8 cellular contexts compared by ENCODE assay signal in the genomic region with DNA sequence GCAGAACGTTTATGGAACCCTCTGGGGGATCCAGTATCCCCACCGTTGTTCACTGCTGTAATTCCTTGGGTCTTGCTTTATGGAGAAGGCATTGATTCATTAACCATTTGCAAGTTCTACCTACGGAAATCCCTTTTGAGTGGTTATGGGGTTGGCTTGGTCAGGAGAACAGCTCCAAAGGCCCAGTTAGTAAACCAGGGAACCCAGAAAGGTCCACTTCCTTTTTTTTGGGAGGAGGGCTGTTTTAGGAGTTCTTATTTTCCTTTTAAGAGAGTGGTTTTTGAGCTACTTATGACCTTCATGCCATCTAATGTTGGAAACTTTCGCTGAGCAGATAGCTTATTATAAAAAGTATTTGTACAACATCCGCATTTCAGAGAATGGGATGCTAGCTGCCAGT. TPM values are rescaled to one million over a fixed set of nuclear protein-coding genes. Genes with fewer than 3 reads are reported as not detected.
A peak's percentile ranks its signal among the peaks of the same experiment; 100 is the strongest.
DNase-seq lines count a peak whose midpoint lies in the region; ATAC-seq, FAIRE-seq and TF ChIP-seq lines count a peak whose summit lies in the region.

No MANE protein-coding gene starts in this region.

- 66% methylated on average over 5 of the region's 5 CpGs for WGBS in A549 (ENCODE audit: missing lambda C conversion rate)
- WGBS in HUES64 = 74% methylated on average over 5 of the region's 5 CpGs

- no peak overlapping the region for H3K27ac Mint-ChIP-seq in MCF 10A (ENCODE audit: low read depth, unreplicated experiment)

- no peaks in the 10 kb centered on the region for H3K27me3 ChIP-seq in HUES64 (ENCODE audit: insufficient read depth, low read length)
- H3K27me3 ChIP-seq in muscle layer of colon (ENCODE audit: control insufficient read depth in 1 of 2, insufficient read depth in 2 of 2, low read length in 2 of 2) = no peaks in the 10 kb centered on the region

- H3K4me3 Mint-ChIP-seq in MCF 10A (ENCODE audit: unreplicated experiment) = peak overlapping the region; percentile 83

- no peak for TF ChIP-seq POLR2A in A549 (IDR thresholded peaks at IDR 0.05; ENCODE audit: low read length)

- H3K9ac ChIP-seq in HUES64 (ENCODE audit: low read depth, low read length) (peak overlapping the region; percentile 72), muscle layer of colon (ENCODE audit: low read length) (peak overlapping the region; percentile 76)

- H3K9me3 Mint-ChIP-seq in MCF 10A (ENCODE audit: unreplicated experiment) = no peaks in the 10 kb centered on the region

- H3K4me2 ChIP-seq in A549 = peak overlapping the region; percentile 93

- BruUV-seq in MCF 10A (replicated peaks; lab: Mats Ljungman, UMichigan) = no TSS peak

- DNase-seq in A549 (ENCODE audit: low read depth in 1 of 2, low spot score in 1 of 2) (no peak), MCF 10A (ENCODE audit: unreplicated experiment) (no peak), NCI-H526 (lab: John Stamatoyannopoulos, UW) (no peak), G401 (ENCODE audit: low spot score) (no peak)

- no peaks in the 10 kb centered on the region for H3K27me3 Mint-ChIP-seq in MCF 10A (ENCODE audit: insufficient read depth, unreplicated experiment)

- H3K9me3 ChIP-seq in A549 = no peaks in the 10 kb centered on the region
- H3K9me3 ChIP-seq in HUES64 (ENCODE audit: insufficient read depth, low read depth, low read length) = no peaks in the 10 kb centered on the region
- H3K9me3 ChIP-seq in muscle layer of colon (ENCODE audit: low read length) = no peaks in the 10 kb centered on the region

- H3K4me3 ChIP-seq in A549 = peak overlapping the region; percentile 81
- H3K4me3 ChIP-seq in HUES64 (ENCODE audit: low read length) = peak overlapping the region; percentile 88
- peak overlapping the region in 1 of 2 donors; percentile 84 for H3K4me3 ChIP-seq in muscle layer of colon (ENCODE audit: low read depth in 1 of 2, low read length in 2 of 2)

- CTCF ChIA-PET in A549 (lab: Yijun Ruan, JAX) (interaction anchor here (0.6 to 1.7 kb wide), 4 partner anchors 10 to 104 kb away, joined by 3 to 5 read pairs (median 4); no protein-coding TSS in a partner anchor), MCF 10A (lab: Yijun Ruan, JAX) (interaction anchor here (0.5 to 1.4 kb wide), 10 partner anchors 23 to 404 kb away, joined by 3 to 5 read pairs (median 4); no protein-coding TSS in a partner anchor)

- no peak for TF ChIP-seq CTCF in A549 (IDR thresholded peaks at IDR 0.05)
- no peak for TF ChIP-seq CTCF in MCF 10A (IDR thresholded peaks at IDR 0.05; ENCODE audit: unreplicated experiment)

- FAIRE-seq in A549 (lab: Jason Lieb, UNC) = no peak

- H3K27ac ChIP-seq in A549 = peak overlapping the region; percentile 90 to 92
- no peak overlapping the region for H3K27ac ChIP-seq in HUES64 (ENCODE audit: low read depth, low read length)
- peak overlapping the region; percentile 12 for H3K27ac ChIP-seq in muscle layer of colon (ENCODE audit: low read depth, low read length)

- TF ChIP-seq EP300 in A549 (IDR thresholded peaks at IDR 0.05) = no peak

- ATAC-seq in A549 (no peak), GM19463 (IDR thresholded peaks at IDR 0.05; ENCODE audit: unreplicated experiment) (no peak), HG03354 (IDR thresholded peaks at IDR 0.05; ENCODE audit: poor library complexity, severe bottlenecking, unreplicated experiment) (no peak)

- peaks cover 29% of the 10 kb centered on the region for H3K4me1 ChIP-seq in A549
- H3K4me1 ChIP-seq in HUES64 (ENCODE audit: insufficient read depth, low read length) = peaks cover 14% of the 10 kb centered on the region
- H3K4me1 ChIP-seq in muscle layer of colon (ENCODE audit: insufficient read depth, low read length) = peaks cover 26% of the 10 kb centered on the region

- peaks cover 16% of the 10 kb centered on the region for H3K4me1 Mint-ChIP-seq in MCF 10A (ENCODE audit: insufficient read depth, unreplicated experiment)

- POLR2A ChIA-PET in A549 (lab: Yijun Ruan, JAX) (interaction anchor here (1.0 to 3.0 kb wide), 12 partner anchors 9 to 132 kb away, joined by 3 to 33 read pairs (median 8); a partner anchor contains a TSS), MCF 10A (lab: Yijun Ruan, JAX) (interaction anchor here (0.6 to 3.3 kb wide), 17 partner anchors 9 to 145 kb away, joined by 3 to 23 read pairs (median 5); a partner anchor contains a TSS)

- TF ChIP-seq RAD21 in A549 (conservative IDR thresholded peaks at IDR 0.05 in 1 of 2, IDR thresholded peaks at IDR 0.05 in 1 of 2) = no peak

- H3K36me3 Mint-ChIP-seq in MCF 10A (ENCODE audit: insufficient read depth, unreplicated experiment) = no peaks in the 10 kb centered on the region

- no peaks in the 10 kb centered on the region; the same call in 1 of the 2 replicates for H3K36me3 ChIP-seq in HUES64 (ENCODE audit: insufficient read depth, low read length)
- no peaks in the 10 kb centered on the region for H3K36me3 ChIP-seq in muscle layer of colon (ENCODE audit: insufficient read depth, low read length)

- intact Hi-C loops in MCF 10A (cut with micrococcal nuclease) = no loop called here

- in situ Hi-C loops in G401 (cut with HindIII; ENCODE audit: low sequenced_read_pairs) = no loop called here

TF ChIP-seq in A549, 52 proteins besides CTCF, POLR2A, EP300 and RAD21:
- TF ChIP-seq HDAC2 (IDR thresholded peaks at IDR 0.05) (no peak), ZFP36 (IDR thresholded peaks at IDR 0.05; ENCODE audit: borderline replicate concordance, partially characterized antibody) (no peak)
- TF ChIP-seq, protein P1, sequence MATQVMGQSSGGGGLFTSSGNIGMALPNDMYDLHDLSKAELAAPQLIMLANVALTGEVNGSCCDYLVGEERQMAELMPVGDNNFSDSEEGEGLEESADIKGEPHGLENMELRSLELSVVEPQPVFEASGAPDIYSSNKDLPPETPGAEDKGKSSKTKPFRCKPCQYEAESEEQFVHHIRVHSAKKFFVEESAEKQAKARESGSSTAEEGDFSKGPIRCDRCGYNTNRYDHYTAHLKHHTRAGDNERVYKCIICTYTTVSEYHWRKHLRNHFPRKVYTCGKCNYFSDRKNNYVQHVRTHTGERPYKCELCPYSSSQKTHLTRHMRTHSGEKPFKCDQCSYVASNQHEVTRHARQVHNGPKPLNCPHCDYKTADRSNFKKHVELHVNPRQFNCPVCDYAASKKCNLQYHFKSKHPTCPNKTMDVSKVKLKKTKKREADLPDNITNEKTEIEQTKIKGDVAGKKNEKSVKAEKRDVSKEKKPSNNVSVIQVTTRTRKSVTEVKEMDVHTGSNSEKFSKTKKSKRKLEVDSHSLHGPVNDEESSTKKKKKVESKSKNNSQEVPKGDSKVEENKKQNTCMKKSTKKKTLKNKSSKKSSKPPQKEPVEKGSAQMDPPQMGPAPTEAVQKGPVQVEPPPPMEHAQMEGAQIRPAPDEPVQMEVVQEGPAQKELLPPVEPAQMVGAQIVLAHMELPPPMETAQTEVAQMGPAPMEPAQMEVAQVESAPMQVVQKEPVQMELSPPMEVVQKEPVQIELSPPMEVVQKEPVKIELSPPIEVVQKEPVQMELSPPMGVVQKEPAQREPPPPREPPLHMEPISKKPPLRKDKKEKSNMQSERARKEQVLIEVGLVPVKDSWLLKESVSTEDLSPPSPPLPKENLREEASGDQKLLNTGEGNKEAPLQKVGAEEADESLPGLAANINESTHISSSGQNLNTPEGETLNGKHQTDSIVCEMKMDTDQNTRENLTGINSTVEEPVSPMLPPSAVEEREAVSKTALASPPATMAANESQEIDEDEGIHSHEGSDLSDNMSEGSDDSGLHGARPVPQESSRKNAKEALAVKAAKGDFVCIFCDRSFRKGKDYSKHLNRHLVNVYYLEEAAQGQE (IDR thresholded peaks at IDR 0.05) = no peak

RNA-seq across cellular contexts. Expression of a gene that starts 1.3 kb away (rescaled TPM):
- polyA plus RNA-seq in A549 (2011; rRNA removed) (69.6 and 71.1 TPM in 2 replicates), A549 (2017; fragmentation: RNase III; extraction: RNeasy Plus Mini Kit Qiagen cat#74134 plus additional on column Dnase treatment) (81.3 to 109 TPM (median 103 TPM) in 3 replicates)
- 93.7 and 128 TPM in 2 replicates for polyA plus RNA-seq in A549 (2012; cell fraction: cytosol; rRNA removed)
- 328 and 664 TPM in 2 replicates for polyA plus RNA-seq in A549 (2012; cell fraction: nucleus; rRNA removed)
- polyA minus RNA-seq in A549 (2011; rRNA and poly(A)+ RNA removed) = 88.6 and 115 TPM in 2 replicates
- 59.1 TPM for polyA plus RNA-seq in HUES64 (2013, experiment 1 of 2)
- 61.4 TPM for polyA plus RNA-seq in HUES64 (2013, experiment 2 of 2)
- total RNA-seq in MCF 10A (2022) = 45.1 and 58.0 TPM in 2 replicates
- total RNA-seq in G401 (2014; rRNA removed; shearing (Covaris generic)) = 44.1 and 73.3 TPM in 2 replicates

RNA-seq across cellular contexts. Expression of a gene that starts 37.4 kb away (rescaled TPM):
- polyA plus RNA-seq in A549 (2011; rRNA removed) (61.3 and 65.2 TPM in 2 replicates), A549 (2017; fragmentation: RNase III; extraction: RNeasy Plus Mini Kit Qiagen cat#74134 plus additional on column Dnase treatment) (50.3 to 62.0 TPM (median 59.8 TPM) in 3 replicates)
- polyA plus RNA-seq in A549 (2012; cell fraction: cytosol; rRNA removed) = 68.6 and 92.9 TPM in 2 replicates
- 111 and 114 TPM in 2 replicates for polyA plus RNA-seq in A549 (2012; cell fraction: nucleus; rRNA removed)
- polyA minus RNA-seq in A549 (2011; rRNA and poly(A)+ RNA removed) = 70.3 and 85.9 TPM in 2 replicates
- 29.3 TPM for polyA plus RNA-seq in HUES64 (2013, experiment 1 of 2)
- polyA plus RNA-seq in HUES64 (2013, experiment 2 of 2) = 33.6 TPM
- total RNA-seq in MCF 10A (2022) = 36.1 and 38.6 TPM in 2 replicates
- total RNA-seq in G401 (2014; rRNA removed; shearing (Covaris generic)) = 27.0 and 28.3 TPM in 2 replicates
